ENCODE assay signal across 18 cellular contexts in the genomic region with DNA sequence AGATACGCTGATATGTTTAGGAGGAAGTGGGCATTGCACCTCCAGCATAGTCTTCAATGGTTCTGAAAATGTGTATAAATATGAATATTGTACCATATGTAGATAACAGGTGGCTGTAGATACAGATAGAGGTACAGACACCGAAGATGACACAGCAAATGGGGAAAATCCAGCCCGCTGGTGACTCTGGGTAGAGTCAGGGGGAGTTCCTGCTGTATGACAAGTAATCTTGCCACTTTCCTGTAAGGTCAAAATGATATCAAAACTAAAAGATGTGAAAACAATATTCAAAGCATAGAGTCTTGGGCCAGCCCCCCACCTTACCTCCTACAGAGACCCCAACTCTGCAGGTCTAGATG. TPM values are rescaled to one million over a fixed set of nuclear protein-coding genes. Genes with fewer than 3 reads are reported as not detected.
DNase-seq lines count a peak whose midpoint lies in the region; ATAC-seq and TF ChIP-seq lines count a peak whose summit lies in the region.
"Had no signal": no experiment of that assay in that cellular context is flagged by ENCODE, and none has a peak within 500 bp of the region (broad histone marks: within the 10 kb centered on the region; RNA-seq: fewer than 3 reads in every experiment).

No MANE protein-coding gene starts in this region.

- no peaks in the 10 kb centered on the region for H3K4me1 ChIP-seq in endodermal cell (ENCODE audit: control insufficient read depth, insufficient read depth, low read length)
- H3K4me1 ChIP-seq: BLaER1 had no signal

- no peaks in the 10 kb centered on the region for H3K27me3 ChIP-seq in endodermal cell (ENCODE audit: control insufficient read depth, insufficient read depth, low read length, poor library complexity, severe bottlenecking)
- H3K27me3 ChIP-seq: BLaER1 had no signal

- ATAC-seq in activated CD4-positive, alpha-beta T cell treated with anti-CD3 and anti-CD28 coated beads for 36 hours, result peak; percentile 83
- ATAC-seq in activated T-cell treated with anti-CD3 and anti-CD28 coated beads, Interleukin-2, amount 50 U/mL, for 4 hours, result peak; percentile 34 to 35
- ATAC-seq in activated T-helper 17 cell treated with anti-CD3 and anti-CD28 coated beads, Interleukin-2, amount 50 U/mL, for 72 hours (replicated peaks), result peak; percentile 50

- no peaks in the 10 kb centered on the region for H3K36me3 Mint-ChIP-seq in activated CD4-positive, alpha-beta T cell treated with anti-CD3 and anti-CD28 coated beads for 36 hours (ENCODE audit: low read depth)
- H3K36me3 Mint-ChIP-seq in activated T-cell treated with anti-CD3 and anti-CD28 coated beads, Interleukin-2, amount 50 U/mL, for 4 hours (ENCODE audit: insufficient read depth), result no peaks in the 10 kb centered on the region
- H3K36me3 Mint-ChIP-seq in activated naive CD4-positive, alpha-beta T cell treated with anti-CD3 and anti-CD28 coated beads, Interleukin-2, amount 10 ng/mL, durations not matched to agents 7 days and 5 days, result peaks cover 4% of the 10 kb centered on the region
- peaks cover 6% of the 10 kb centered on the region for H3K36me3 Mint-ChIP-seq in activated T-helper 17 cell treated with anti-CD3 and anti-CD28 coated beads, Interleukin-2, amount 50 U/mL, for 72 hours (ENCODE audit: low read depth)
- no peaks in the 10 kb centered on the region for H3K36me3 Mint-ChIP-seq in endodermal cell (ENCODE audit: low read depth)
- H3K36me3 Mint-ChIP-seq: CD14-positive monocyte; CD4-positive, alpha-beta memory T cell had no signal

- H3K36me3 ChIP-seq in endodermal cell (ENCODE audit: control insufficient read depth, insufficient read depth, low read length), result no peaks in the 10 kb centered on the region
- H3K36me3 ChIP-seq: BLaER1, HAP-1 had no signal

- H3K27ac ChIP-seq in endodermal cell (ENCODE audit: low read depth, low read length), result no peak overlapping the region
- H3K27ac ChIP-seq: BLaER1, GM23248 had no signal

- CTCF ChIA-PET in activated CD4-positive, alpha-beta T cell treated with anti-CD3 and anti-CD28 coated beads for 36 hours (lab: Charles Lee), result no interaction called here
- CTCF ChIA-PET in activated naive CD4-positive, alpha-beta T cell treated with anti-CD3 and anti-CD28 coated beads, Interleukin-2, amount 10 ng/mL, durations not matched to agents 7 days and 5 days (lab: Charles Lee), result no interaction called here

- H3K4me3 ChIP-seq in endodermal cell (ENCODE audit: low read length), result no peak overlapping the region
- H3K4me3 ChIP-seq: BLaER1, GM23248, HAP-1 had no signal

- WGBS in endodermal cell (ENCODE audit: insufficient coverage in 1 of 2, insufficient read length in 1 of 2), 2 experiments, result 93 to 98% methylated on average over 3 of the region's 3 CpGs

- H3K27me3 Mint-ChIP-seq in activated CD4-positive, alpha-beta T cell treated with anti-CD3 and anti-CD28 coated beads for 36 hours, result peaks cover 9% of the 10 kb centered on the region
- H3K27me3 Mint-ChIP-seq in activated T-cell treated with anti-CD3 and anti-CD28 coated beads, Interleukin-2, amount 50 U/mL, for 4 hours (ENCODE audit: low read depth), result peaks cover 16% of the 10 kb centered on the region
- peaks cover 32% of the 10 kb centered on the region for H3K27me3 Mint-ChIP-seq in activated naive CD4-positive, alpha-beta T cell treated with anti-CD3 and anti-CD28 coated beads, Interleukin-2, amount 10 ng/mL, durations not matched to agents 7 days and 5 days
- peaks cover 7% of the 10 kb centered on the region for H3K27me3 Mint-ChIP-seq in activated T-helper 17 cell treated with anti-CD3 and anti-CD28 coated beads, Interleukin-2, amount 50 U/mL, for 72 hours
- H3K27me3 Mint-ChIP-seq in endodermal cell (ENCODE audit: insufficient read depth), result peaks cover 20% of the 10 kb centered on the region

- H3K9ac ChIP-seq in endodermal cell (ENCODE audit: extremely low read depth, low read length, poor library complexity, severe bottlenecking), result no peak overlapping the region
- H3K9ac ChIP-seq: BLaER1, GM23248 had no signal

- peaks cover 17% of the 10 kb centered on the region for H3K9me3 ChIP-seq in endodermal cell (ENCODE audit: control insufficient read depth, low read length)

- POLR2A ChIA-PET in activated CD4-positive, alpha-beta T cell treated with anti-CD3 and anti-CD28 coated beads for 36 hours (lab: Charles Lee), result no interaction called here

- no peak for TF ChIP-seq CTCF in endodermal cell (conservative IDR thresholded peaks at IDR 0.05)

- H3K27ac Mint-ChIP-seq in activated CD4-positive, alpha-beta T cell treated with anti-CD3 and anti-CD28 coated beads for 36 hours, result no peak overlapping the region
- no peak overlapping the region for H3K27ac Mint-ChIP-seq in activated naive CD4-positive, alpha-beta T cell treated with anti-CD3 and anti-CD28 coated beads, Interleukin-2, amount 10 ng/mL, durations not matched to agents 7 days and 5 days
- no peak overlapping the region for H3K27ac Mint-ChIP-seq in activated T-helper 17 cell treated with anti-CD3 and anti-CD28 coated beads, Interleukin-2, amount 50 U/mL, for 72 hours
- no peak overlapping the region for H3K27ac Mint-ChIP-seq in endodermal cell
- H3K27ac Mint-ChIP-seq: CD4-positive, alpha-beta memory T cell had no signal

- no peaks in the 10 kb centered on the region for H3K4me1 Mint-ChIP-seq in activated CD4-positive, alpha-beta T cell treated with anti-CD3 and anti-CD28 coated beads for 36 hours
- no peaks in the 10 kb centered on the region for H3K4me1 Mint-ChIP-seq in activated T-cell treated with anti-CD3 and anti-CD28 coated beads, Interleukin-2, amount 50 U/mL, for 4 hours (ENCODE audit: low read depth)
- H3K4me1 Mint-ChIP-seq in activated naive CD4-positive, alpha-beta T cell treated with anti-CD3 and anti-CD28 coated beads, Interleukin-2, amount 10 ng/mL, durations not matched to agents 7 days and 5 days, result no peaks in the 10 kb centered on the region
- peaks cover 11% of the 10 kb centered on the region for H3K4me1 Mint-ChIP-seq in activated T-helper 17 cell treated with anti-CD3 and anti-CD28 coated beads, Interleukin-2, amount 50 U/mL, for 72 hours
- peaks cover 18% of the 10 kb centered on the region for H3K4me1 Mint-ChIP-seq in endodermal cell

- intact Hi-C loops in activated CD4-positive, alpha-beta T cell treated with anti-CD3 and anti-CD28 coated beads for 36 hours (cut with DNase I, micrococcal nuclease), result no loop called here

- H3K4me3 Mint-ChIP-seq in activated CD4-positive, alpha-beta T cell treated with anti-CD3 and anti-CD28 coated beads for 36 hours, result no peak overlapping the region
- H3K4me3 Mint-ChIP-seq in activated T-cell treated with anti-CD3 and anti-CD28 coated beads, Interleukin-2, amount 50 U/mL, for 4 hours, result no peak overlapping the region
- no peak overlapping the region for H3K4me3 Mint-ChIP-seq in activated naive CD4-positive, alpha-beta T cell treated with anti-CD3 and anti-CD28 coated beads, Interleukin-2, amount 10 ng/mL, durations not matched to agents 7 days and 5 days
- H3K4me3 Mint-ChIP-seq in activated T-helper 17 cell treated with anti-CD3 and anti-CD28 coated beads, Interleukin-2, amount 50 U/mL, for 72 hours, result no peak overlapping the region
- H3K4me3 Mint-ChIP-seq in endodermal cell, result no peak overlapping the region
- H3K4me3 Mint-ChIP-seq: CD14-positive monocyte had no signal

- peaks cover 13% of the 10 kb centered on the region for H3K9me3 Mint-ChIP-seq in activated CD4-positive, alpha-beta T cell treated with anti-CD3 and anti-CD28 coated beads for 36 hours (ENCODE audit: low read depth)
- peaks cover 9% of the 10 kb centered on the region for H3K9me3 Mint-ChIP-seq in activated T-cell treated with anti-CD3 and anti-CD28 coated beads, Interleukin-2, amount 50 U/mL, for 4 hours
- H3K9me3 Mint-ChIP-seq in activated naive CD4-positive, alpha-beta T cell treated with anti-CD3 and anti-CD28 coated beads, Interleukin-2, amount 10 ng/mL, durations not matched to agents 7 days and 5 days, result peaks cover 21% of the 10 kb centered on the region
- H3K9me3 Mint-ChIP-seq in activated T-helper 17 cell treated with anti-CD3 and anti-CD28 coated beads, Interleukin-2, amount 50 U/mL, for 72 hours, result peaks cover 9% of the 10 kb centered on the region
- H3K9me3 Mint-ChIP-seq in endodermal cell, result peaks cover 15% of the 10 kb centered on the region

- DNase-seq in activated CD4-positive, alpha-beta T cell treated with anti-CD3 and anti-CD28 coated beads for 36 hours, result peak; percentile 47
- no peak for DNase-seq in activated CD4-positive, alpha-beta T cell treated with anti-CD3 and anti-CD28 coated beads, Interleukin-2, amount 50 U/mL, for 1 hour
- no peak for DNase-seq in activated T-cell treated with anti-CD3 and anti-CD28 coated beads, Interleukin-2, amount 50 U/mL, for 4 hours
- DNase-seq in activated T-cell treated with anti-CD3 and anti-CD28 coated beads for 4 hours, result no peak
- DNase-seq in activated naive CD4-positive, alpha-beta T cell treated with anti-CD3 and anti-CD28 coated beads, Interleukin-2, amount 50 U/mL, for 16 hours, result peak; percentile 5
- DNase-seq in activated naive CD4-positive, alpha-beta T cell treated with anti-CD3 and anti-CD28 coated beads, Interleukin-2, amount 10 ng/mL, durations not matched to agents 7 days and 5 days, result no peak
- no peak for DNase-seq in endodermal cell
- DNase-seq: 8988T; CD4-positive, alpha-beta memory T cell; DMS153; DMS79; GDM1; GM23248 had no signal

RNA-seq across cellular contexts. Expression of a gene that starts 17.8 kb away (rescaled TPM):
- total RNA-seq in activated CD4-positive, alpha-beta T cell treated with anti-CD3 and anti-CD28 coated beads for 36 hours, result under 1 TPM; 0.09 to 0.11 TPM
- total RNA-seq in activated T-cell treated with anti-CD3 and anti-CD28 coated beads, Interleukin-2, amount 50 U/mL, for 4 hours, result under 1 TPM in 2 of 3 donors, not detected in 1; 0.11 to 0.14 TPM
- total RNA-seq in activated T-helper 17 cell treated with anti-CD3 and anti-CD28 coated beads, Interleukin-2, amount 50 U/mL, for 72 hours, result under 1 TPM; 0.13 to 0.40 TPM
- total RNA-seq in endodermal cell, result 10 to 100 TPM in 1 of 2 donors, 1 to 10 TPM in 1; 5.6 to 25.0 TPM
- polyA plus RNA-seq in endodermal cell (2013, experiment 1 of 2), result 20.2 TPM
- polyA plus RNA-seq in endodermal cell (2013, experiment 2 of 2), result 16.2 TPM
- total RNA-seq: CD4-positive, alpha-beta memory T cell; Daoy had no signal
- polyA plus RNA-seq: CD14-positive monocyte; CD4-positive, alpha-beta memory T cell had no signal

RNA-seq across cellular contexts. Expression of a gene that starts 46.6 kb away (rescaled TPM):
- total RNA-seq in activated CD4-positive, alpha-beta T cell treated with anti-CD3 and anti-CD28 coated beads for 36 hours, result 10 to 100 TPM; 21.2 to 24.6 TPM
- 10 to 100 TPM; 25.7 to 30.2 (median 28.7) TPM for total RNA-seq in activated T-cell treated with anti-CD3 and anti-CD28 coated beads, Interleukin-2, amount 50 U/mL, for 4 hours
- total RNA-seq in activated T-helper 17 cell treated with anti-CD3 and anti-CD28 coated beads, Interleukin-2, amount 50 U/mL, for 72 hours, result 10 to 100 TPM; 23.2 TPM
- 10 to 100 TPM; 50.5 to 51.3 TPM for total RNA-seq in endodermal cell
- 42.8 TPM for polyA plus RNA-seq in endodermal cell (2013, experiment 1 of 2)
- 45.0 TPM for polyA plus RNA-seq in endodermal cell (2013, experiment 2 of 2)

Comparison
In these comparisons a context has a peak if more than half of its experiments do, and no peak if none do; other contexts are left out.
1. DNase-seq: peak in activated CD4-positive, alpha-beta T cell treated with anti-CD3 and anti-CD28 coated beads for 36 hours (single experiment) and activated naive CD4-positive, alpha-beta T cell treated with anti-CD3 and anti-CD28 coated beads, Interleukin-2, amount 50 U/mL, for 16 hours (single experiment); none in activated CD4-positive, alpha-beta T cell treated with anti-CD3 and anti-CD28 coated beads, Interleukin-2, amount 50 U/mL, for 1 hour (single experiment), activated T-cell treated with anti-CD3 and anti-CD28 coated beads, Interleukin-2, amount 50 U/mL, for 4 hours (single experiment), activated T-cell treated with anti-CD3 and anti-CD28 coated beads for 4 hours (single experiment), activated naive CD4-positive, alpha-beta T cell treated with anti-CD3 and anti-CD28 coated beads, Interleukin-2, amount 10 ng/mL, durations not matched to agents 7 days and 5 days (single experiment) and endodermal cell (single experiment).
2. RNA of a gene that starts 17.8 kb away (total RNA-seq): 5.6 to 25.0 TPM in endodermal cell; 0.13 to 0.40 TPM in activated T-helper 17 cell treated with anti-CD3 and anti-CD28 coated beads, Interleukin-2, amount 50 U/mL, for 72 hours, 0.09 to 0.11 TPM in activated CD4-positive, alpha-beta T cell treated with anti-CD3 and anti-CD28 coated beads for 36 hours and 0.11 to 0.14 TPM in activated T-cell treated with anti-CD3 and anti-CD28 coated beads, Interleukin-2, amount 50 U/mL, for 4 hours; every median in the first group is over 4 times any median in the second.
3. Peak in every context shown above with its lines, with median percentiles within 50 percentile points of each other: ATAC-seq.